Comparison of ENCODE assay signal across 1 cellular context in the genomic region with DNA sequence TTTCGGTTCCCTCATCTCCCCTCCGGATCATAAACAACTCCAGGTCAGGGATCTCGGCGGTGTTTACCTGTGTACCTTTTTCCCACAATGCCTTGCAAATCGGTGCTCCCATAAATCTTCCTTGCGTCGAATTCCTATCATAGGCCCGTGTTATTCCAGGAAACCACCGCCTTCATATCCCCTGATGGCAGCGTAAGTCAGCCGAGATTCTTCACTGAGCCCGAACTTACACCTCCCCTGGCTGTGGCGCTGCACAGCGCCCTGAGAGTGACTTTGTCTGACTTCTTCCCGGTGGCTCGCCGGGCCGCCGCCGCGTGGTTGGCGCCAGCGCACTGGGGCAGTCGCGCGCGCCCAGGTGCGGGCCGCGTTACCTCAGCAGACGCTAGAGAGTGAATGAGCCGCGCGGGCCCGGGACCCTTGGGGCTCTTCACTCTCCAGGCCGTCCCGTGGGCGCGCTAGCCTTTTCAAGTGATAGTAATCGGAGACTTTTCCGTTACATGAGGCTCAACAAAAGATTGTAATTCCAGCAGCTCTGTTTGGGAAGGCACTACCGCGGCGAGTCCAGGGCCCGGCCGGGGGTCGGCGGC.
A peak's percentile ranks its signal among the peaks of the same experiment; 100 is the strongest.
TF ChIP-seq lines count a peak whose summit lies in the region.

No MANE protein-coding gene starts in this region.

TF ChIP-seq in K562, 482 proteins besides CTCF, POLR2A, EP300 and RAD21 (continued from another document):
- TF ChIP-seq, protein P1, sequence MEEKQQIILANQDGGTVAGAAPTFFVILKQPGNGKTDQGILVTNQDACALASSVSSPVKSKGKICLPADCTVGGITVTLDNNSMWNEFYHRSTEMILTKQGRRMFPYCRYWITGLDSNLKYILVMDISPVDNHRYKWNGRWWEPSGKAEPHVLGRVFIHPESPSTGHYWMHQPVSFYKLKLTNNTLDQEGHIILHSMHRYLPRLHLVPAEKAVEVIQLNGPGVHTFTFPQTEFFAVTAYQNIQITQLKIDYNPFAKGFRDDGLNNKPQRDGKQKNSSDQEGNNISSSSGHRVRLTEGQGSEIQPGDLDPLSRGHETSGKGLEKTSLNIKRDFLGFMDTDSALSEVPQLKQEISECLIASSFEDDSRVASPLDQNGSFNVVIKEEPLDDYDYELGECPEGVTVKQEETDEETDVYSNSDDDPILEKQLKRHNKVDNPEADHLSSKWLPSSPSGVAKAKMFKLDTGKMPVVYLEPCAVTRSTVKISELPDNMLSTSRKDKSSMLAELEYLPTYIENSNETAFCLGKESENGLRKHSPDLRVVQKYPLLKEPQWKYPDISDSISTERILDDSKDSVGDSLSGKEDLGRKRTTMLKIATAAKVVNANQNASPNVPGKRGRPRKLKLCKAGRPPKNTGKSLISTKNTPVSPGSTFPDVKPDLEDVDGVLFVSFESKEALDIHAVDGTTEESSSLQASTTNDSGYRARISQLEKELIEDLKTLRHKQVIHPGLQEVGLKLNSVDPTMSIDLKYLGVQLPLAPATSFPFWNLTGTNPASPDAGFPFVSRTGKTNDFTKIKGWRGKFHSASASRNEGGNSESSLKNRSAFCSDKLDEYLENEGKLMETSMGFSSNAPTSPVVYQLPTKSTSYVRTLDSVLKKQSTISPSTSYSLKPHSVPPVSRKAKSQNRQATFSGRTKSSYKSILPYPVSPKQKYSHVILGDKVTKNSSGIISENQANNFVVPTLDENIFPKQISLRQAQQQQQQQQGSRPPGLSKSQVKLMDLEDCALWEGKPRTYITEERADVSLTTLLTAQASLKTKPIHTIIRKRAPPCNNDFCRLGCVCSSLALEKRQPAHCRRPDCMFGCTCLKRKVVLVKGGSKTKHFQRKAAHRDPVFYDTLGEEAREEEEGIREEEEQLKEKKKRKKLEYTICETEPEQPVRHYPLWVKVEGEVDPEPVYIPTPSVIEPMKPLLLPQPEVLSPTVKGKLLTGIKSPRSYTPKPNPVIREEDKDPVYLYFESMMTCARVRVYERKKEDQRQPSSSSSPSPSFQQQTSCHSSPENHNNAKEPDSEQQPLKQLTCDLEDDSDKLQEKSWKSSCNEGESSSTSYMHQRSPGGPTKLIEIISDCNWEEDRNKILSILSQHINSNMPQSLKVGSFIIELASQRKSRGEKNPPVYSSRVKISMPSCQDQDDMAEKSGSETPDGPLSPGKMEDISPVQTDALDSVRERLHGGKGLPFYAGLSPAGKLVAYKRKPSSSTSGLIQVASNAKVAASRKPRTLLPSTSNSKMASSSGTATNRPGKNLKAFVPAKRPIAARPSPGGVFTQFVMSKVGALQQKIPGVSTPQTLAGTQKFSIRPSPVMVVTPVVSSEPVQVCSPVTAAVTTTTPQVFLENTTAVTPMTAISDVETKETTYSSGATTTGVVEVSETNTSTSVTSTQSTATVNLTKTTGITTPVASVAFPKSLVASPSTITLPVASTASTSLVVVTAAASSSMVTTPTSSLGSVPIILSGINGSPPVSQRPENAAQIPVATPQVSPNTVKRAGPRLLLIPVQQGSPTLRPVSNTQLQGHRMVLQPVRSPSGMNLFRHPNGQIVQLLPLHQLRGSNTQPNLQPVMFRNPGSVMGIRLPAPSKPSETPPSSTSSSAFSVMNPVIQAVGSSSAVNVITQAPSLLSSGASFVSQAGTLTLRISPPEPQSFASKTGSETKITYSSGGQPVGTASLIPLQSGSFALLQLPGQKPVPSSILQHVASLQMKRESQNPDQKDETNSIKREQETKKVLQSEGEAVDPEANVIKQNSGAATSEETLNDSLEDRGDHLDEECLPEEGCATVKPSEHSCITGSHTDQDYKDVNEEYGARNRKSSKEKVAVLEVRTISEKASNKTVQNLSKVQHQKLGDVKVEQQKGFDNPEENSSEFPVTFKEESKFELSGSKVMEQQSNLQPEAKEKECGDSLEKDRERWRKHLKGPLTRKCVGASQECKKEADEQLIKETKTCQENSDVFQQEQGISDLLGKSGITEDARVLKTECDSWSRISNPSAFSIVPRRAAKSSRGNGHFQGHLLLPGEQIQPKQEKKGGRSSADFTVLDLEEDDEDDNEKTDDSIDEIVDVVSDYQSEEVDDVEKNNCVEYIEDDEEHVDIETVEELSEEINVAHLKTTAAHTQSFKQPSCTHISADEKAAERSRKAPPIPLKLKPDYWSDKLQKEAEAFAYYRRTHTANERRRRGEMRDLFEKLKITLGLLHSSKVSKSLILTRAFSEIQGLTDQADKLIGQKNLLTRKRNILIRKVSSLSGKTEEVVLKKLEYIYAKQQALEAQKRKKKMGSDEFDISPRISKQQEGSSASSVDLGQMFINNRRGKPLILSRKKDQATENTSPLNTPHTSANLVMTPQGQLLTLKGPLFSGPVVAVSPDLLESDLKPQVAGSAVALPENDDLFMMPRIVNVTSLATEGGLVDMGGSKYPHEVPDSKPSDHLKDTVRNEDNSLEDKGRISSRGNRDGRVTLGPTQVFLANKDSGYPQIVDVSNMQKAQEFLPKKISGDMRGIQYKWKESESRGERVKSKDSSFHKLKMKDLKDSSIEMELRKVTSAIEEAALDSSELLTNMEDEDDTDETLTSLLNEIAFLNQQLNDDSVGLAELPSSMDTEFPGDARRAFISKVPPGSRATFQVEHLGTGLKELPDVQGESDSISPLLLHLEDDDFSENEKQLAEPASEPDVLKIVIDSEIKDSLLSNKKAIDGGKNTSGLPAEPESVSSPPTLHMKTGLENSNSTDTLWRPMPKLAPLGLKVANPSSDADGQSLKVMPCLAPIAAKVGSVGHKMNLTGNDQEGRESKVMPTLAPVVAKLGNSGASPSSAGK (IDR thresholded peaks at IDR 0.05) = peak; percentile 77
- TF ChIP-seq KAT2B (IDR thresholded peaks at IDR 0.05; ENCODE audit: low read depth, low read length) = no peak
- TF ChIP-seq, protein P2, sequence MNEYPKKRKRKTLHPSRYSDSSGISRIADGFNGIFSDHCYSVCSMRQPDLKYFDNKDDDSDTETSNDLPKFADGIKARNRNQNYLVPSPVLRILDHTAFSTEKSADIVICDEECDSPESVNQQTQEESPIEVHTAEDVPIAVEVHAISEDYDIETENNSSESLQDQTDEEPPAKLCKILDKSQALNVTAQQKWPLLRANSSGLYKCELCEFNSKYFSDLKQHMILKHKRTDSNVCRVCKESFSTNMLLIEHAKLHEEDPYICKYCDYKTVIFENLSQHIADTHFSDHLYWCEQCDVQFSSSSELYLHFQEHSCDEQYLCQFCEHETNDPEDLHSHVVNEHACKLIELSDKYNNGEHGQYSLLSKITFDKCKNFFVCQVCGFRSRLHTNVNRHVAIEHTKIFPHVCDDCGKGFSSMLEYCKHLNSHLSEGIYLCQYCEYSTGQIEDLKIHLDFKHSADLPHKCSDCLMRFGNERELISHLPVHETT (CRISPR knock-in tag; conservative IDR thresholded peaks at IDR 0.05 in 1 of 2, IDR thresholded peaks at IDR 0.05 in 1 of 2) = 0 out of 4 replicates have a peak, but pooled peaks of 1 of the 2 experiments have one; percentile 49
- TF ChIP-seq CCNT2 (IDR thresholded peaks at IDR 0.05; ENCODE audit: borderline replicate concordance, extremely low read depth, insufficient read length, low read depth, low read length) = peak; percentile 9
- TF ChIP-seq TARDBP (IDR thresholded peaks at IDR 0.05) = 0 out of 2 replicates have a peak, but pooled peaks have one; percentile 21
- TF ChIP-seq, protein P3, sequence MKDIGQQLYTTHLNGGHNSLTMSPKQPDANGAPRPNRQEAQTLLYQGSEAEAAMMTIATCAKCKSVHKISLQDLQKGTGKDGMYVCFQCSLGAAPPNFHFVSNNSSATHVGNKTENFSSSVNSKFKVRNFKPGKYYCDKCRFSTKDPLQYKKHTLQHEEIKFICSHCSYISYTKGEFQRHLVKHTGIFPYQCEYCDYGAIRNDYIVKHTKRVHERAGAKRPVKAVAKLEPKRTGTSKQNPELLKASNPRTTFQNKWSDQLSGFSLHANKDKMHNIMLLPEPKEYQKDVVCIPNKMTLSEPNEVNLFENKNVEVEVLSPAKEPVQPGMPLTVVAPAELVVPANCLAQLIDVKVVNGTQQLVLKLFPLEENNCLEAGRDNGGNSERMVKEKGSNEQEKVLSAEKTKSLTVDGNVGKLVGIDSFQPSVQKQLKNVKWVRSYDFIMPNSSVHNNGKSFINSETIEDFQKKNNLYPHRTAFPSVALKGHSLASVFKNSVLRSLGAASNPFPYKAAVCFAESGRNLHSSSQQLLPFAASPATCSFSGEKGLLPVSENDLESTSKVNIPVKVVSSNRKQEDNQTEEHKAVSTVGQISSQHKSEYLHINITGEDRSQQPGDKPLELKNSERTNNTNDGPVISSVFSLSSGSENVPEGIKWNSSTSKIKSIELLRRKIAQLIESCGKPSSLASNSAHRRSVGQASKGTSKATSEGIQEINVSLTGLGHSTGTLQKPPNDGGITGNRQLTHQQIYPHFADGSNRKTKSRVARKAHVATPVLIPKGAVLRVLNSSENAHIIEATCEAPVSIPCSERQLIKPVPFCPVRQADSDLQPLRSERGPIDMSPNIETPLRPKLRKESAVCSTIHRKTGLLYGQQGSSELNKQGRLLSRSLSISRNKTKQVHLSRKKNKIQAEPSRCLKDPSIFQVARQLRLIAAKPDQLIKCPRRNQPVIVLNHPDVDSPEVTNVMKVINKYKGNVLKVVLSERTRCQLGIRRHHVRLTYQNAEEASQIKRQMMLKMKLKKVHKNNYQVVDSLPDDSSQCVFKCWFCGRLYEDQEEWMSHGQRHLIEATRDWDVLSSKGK (CRISPR knock-in tag; IDR thresholded peaks at IDR 0.05) = no peak
- peak; percentile 45; the same call in 1 of the 2 replicates for TF ChIP-seq ZNF263 (CRISPR knock-in tag; IDR thresholded peaks at IDR 0.05; ENCODE audit: borderline replicate concordance)
- TF ChIP-seq HMGN3 (IDR thresholded peaks at IDR 0.05; ENCODE audit: borderline replicate concordance, extremely low read depth, insufficient read length, low read depth, low read length) = peak; percentile 13
- TF ChIP-seq, protein P4, sequence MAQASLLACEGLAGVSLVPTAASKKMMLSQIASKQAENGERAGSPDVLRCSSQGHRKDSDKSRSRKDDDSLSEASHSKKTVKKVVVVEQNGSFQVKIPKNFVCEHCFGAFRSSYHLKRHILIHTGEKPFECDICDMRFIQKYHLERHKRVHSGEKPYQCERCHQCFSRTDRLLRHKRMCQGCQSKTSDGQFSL (CRISPR knock-in tag; IDR thresholded peaks at IDR 0.05) = no peak
- TF ChIP-seq, protein P4 (tag; IDR thresholded peaks at IDR 0.05) = 0 out of 4 replicates have a peak, but pooled peaks of 1 of the 2 experiments have one; percentile 52
- peak in 1 of 2 experiments; percentile 65; a peak in 2 of 4 replicates for TF ChIP-seq HDAC1 (IDR thresholded peaks at IDR 0.05)
- TF ChIP-seq CBX3 (IDR thresholded peaks at IDR 0.05; ENCODE audit: borderline replicate concordance in 1 of 2, low read length in 2 of 2) = 0 out of 3 replicates have a peak, but pooled peaks of 1 of the 2 experiments have one; percentile 27
- no peak for TF ChIP-seq ZNF384 (IDR thresholded peaks at IDR 0.05; ENCODE audit: low read depth, low read length)
- peak in 1 of 2 experiments; percentile 75; a peak in 2 of 4 replicates for TF ChIP-seq RCOR1 (IDR thresholded peaks at IDR 0.05; ENCODE audit: borderline replicate concordance in 1 of 2, low read depth in 2 of 2, low read length in 2 of 2)
- 0 out of 2 replicates have a peak, but pooled peaks have one; percentile 36 for TF ChIP-seq ESRRA (IDR thresholded peaks at IDR 0.05; ENCODE audit: borderline replicate concordance, low read depth)
- TF ChIP-seq ZNF699 (CRISPR knock-in tag; IDR thresholded peaks at IDR 0.05; ENCODE audit: insufficient replicate concordance) = no peak
- TF ChIP-seq ARNT (IDR thresholded peaks at IDR 0.05) = no peak
TF ChIP-seq in K562: peak in this region for 74.
